17 cellular contexts compared by ENCODE assay signal in genomic region chr17:45745843-45746494, GRCh38. TPM values are rescaled to one million over a fixed set of nuclear protein-coding genes. Genes with fewer than 3 reads are reported as not detected.
DNase-seq lines count a peak whose midpoint lies in the region; ATAC-seq and TF ChIP-seq lines count a peak whose summit lies in the region.
"Had no signal": no experiment of that assay in that cellular context is flagged by ENCODE, and none has a peak within 500 bp of the region (broad histone marks: within the 10 kb centered on the region; RNA-seq: fewer than 3 reads in every experiment).

No MANE protein-coding gene starts in this region.

- no peaks in the 10 kb centered on the region for H3K79me1 ChIP-seq in IMR-90 (ENCODE audit: low read depth in 1 of 2, low read length in 2 of 2)
- H3K79me1 ChIP-seq in neuronal stem cell (ENCODE audit: low read depth, low read length) = no peaks in the 10 kb centered on the region

- WGBS in IMR-90 (ENCODE audit: extremely low coverage in 2 of 2, insufficient read length in 1 of 2), 2 experiments = 20% methylated on average over 1 of the region's 7 CpGs; no CpG with 5 or more reads in 1 of the 2 experiments
- no CpG with 5 or more reads among the region's 7 CpGs for WGBS in neuronal stem cell (ENCODE audit: extremely low coverage in 2 of 2, insufficient read length in 2 of 2, insufficient replicate concordance in 1 of 2), 2 donors

- H3K56ac ChIP-seq in IMR-90 (ENCODE audit: extremely low read depth, insufficient read depth, low read length) = no peak overlapping the region

- dilution Hi-C loops in IMR-90 (cut with HindIII; ENCODE audit: low sequenced_read_pairs, unreplicated experiment) = no loop called here

- H3K4me3 ChIP-seq in IMR-90 (ENCODE audit: insufficient read depth, low read depth, low read length) (no peak overlapping the region), neuronal stem cell (ENCODE audit: low read length in 2 of 2) (no peak overlapping the region)

- TF ChIP-seq POLR2A in IMR-90 (IDR thresholded peaks at IDR 0.05; ENCODE audit: low read depth, low read length) = no peak

- CTCF ChIA-PET in IMR-90 (lab: Yijun Ruan, JAX) = no interaction called here

- H3K9ac ChIP-seq in IMR-90 (ENCODE audit: low read depth, low read length) = no peak overlapping the region
- H3K9ac ChIP-seq in neuronal stem cell (ENCODE audit: low read depth, low read length, poor library complexity) = no peak overlapping the region

- no peak overlapping the region for H4K5ac ChIP-seq in IMR-90 (ENCODE audit: low read depth, low read length)

- H2BK12ac ChIP-seq in neuronal stem cell (ENCODE audit: low read length) = no peak overlapping the region

- DNase-seq in ELF-1 (ENCODE audit: low read depth, low spot score) (peak; percentile 65), IMR-90 (no peak), iPS DF 4.7 (ENCODE audit: extremely low read depth, low spot score) (peak; percentile 25), neuronal stem cell (ENCODE audit: low spot score) (no peak), NCI-H2029 (lab: John Stamatoyannopoulos, UW) (no peak), NCI-H345 (lab: John Stamatoyannopoulos, UW) (no peak)
- DNase-seq: Caco-2, DMS153, Kasumi-1, NCI-H1105, NCI-H1694, NCI-H2107, NCI-H2227 treated with DMSO at 0.1 percent for 48 hours, OCI-M1 had no signal

- no peaks in the 10 kb centered on the region for H3K9me1 ChIP-seq in IMR-90 (ENCODE audit: insufficient read depth, low read length)

- H3K27me3 ChIP-seq in IMR-90 (ENCODE audit: control insufficient read depth, insufficient read depth, low read length) (peaks cover 18% of the 10 kb centered on the region), neuronal stem cell (ENCODE audit: control insufficient read depth in 3 of 3, insufficient read depth in 3 of 3, low read depth in 1 of 3, low read length in 3 of 3) (peaks cover 0 to 37% (median 0%) of the 10 kb centered on the region in 3 experiments)

- POLR2A ChIA-PET in IMR-90 (lab: Charles Lee; ENCODE audit: unreplicated experiment) = no interaction called here

- intact Hi-C loops in IMR-90 (cut with micrococcal nuclease) = no loop called here

- no peaks in the 10 kb centered on the region for H3K36me3 ChIP-seq in IMR-90 (ENCODE audit: control insufficient read depth, insufficient read depth, low read length)
- no peaks in the 10 kb centered on the region for H3K36me3 ChIP-seq in neuronal stem cell (replicated peaks in 1 of 2; ENCODE audit: control insufficient read depth in 2 of 2, insufficient read depth in 2 of 2, low read length in 2 of 2)

- H4K8ac ChIP-seq in IMR-90 (ENCODE audit: low read depth in 2 of 2, low read length in 2 of 2) = no peak overlapping the region
- no peak overlapping the region for H4K8ac ChIP-seq in neuronal stem cell (ENCODE audit: low read depth, low read length)

- no peaks in the 10 kb centered on the region; the same call in 1 of the 2 replicates for H4K20me1 ChIP-seq in IMR-90 (ENCODE audit: insufficient read depth, low read length)

- H3K23ac ChIP-seq in IMR-90 (ENCODE audit: low read depth, low read length) (no peak overlapping the region), neuronal stem cell (ENCODE audit: low read depth, low read length, poor library complexity) (no peak overlapping the region)

- H3K27ac ChIP-seq in IMR-90 (ENCODE audit: insufficient read depth, low read length) = no peak overlapping the region
- H3K27ac ChIP-seq in neuronal stem cell (replicated peaks; ENCODE audit: low read length) = no peak overlapping the region

- H3K14ac ChIP-seq in IMR-90 (replicated peaks; ENCODE audit: low read depth, low read length) (no peak overlapping the region), neuronal stem cell (ENCODE audit: low read length) (no peak overlapping the region)

- in situ Hi-C loops in IMR-90 (cut with MboI; ENCODE audit: low sequenced_read_pairs) = no loop called here

- ATAC-seq in IMR-90 (ENCODE audit: low read depth) (no peak), HG03045 (IDR thresholded peaks at IDR 0.05; ENCODE audit: unreplicated experiment) (no peak), HG02623 (IDR thresholded peaks at IDR 0.05; ENCODE audit: unreplicated experiment) (no peak)

- H2BK15ac ChIP-seq in IMR-90 (ENCODE audit: low read depth, low read length) (no peak overlapping the region), neuronal stem cell (ENCODE audit: low read length) (peak overlapping the region; percentile 2)

- H4K91ac ChIP-seq in IMR-90 (ENCODE audit: insufficient read depth, low read depth, low read length) (no peak overlapping the region), neuronal stem cell (ENCODE audit: low read depth, low read length, poor library complexity) (no peak overlapping the region)

- H3K4me1 ChIP-seq in IMR-90 (ENCODE audit: control insufficient read depth, insufficient read depth, low read length) (no peaks in the 10 kb centered on the region), neuronal stem cell (ENCODE audit: control insufficient read depth in 2 of 2, insufficient read depth in 1 of 2, low read depth in 1 of 2, low read length in 2 of 2) (peaks cover 0 to 12% of the 10 kb centered on the region in 2 donors)
- H3K4me1 ChIP-seq: Caco-2 had no signal

- TF ChIP-seq CTCF in IMR-90 (conservative IDR thresholded peaks at IDR 0.05; ENCODE audit: low read depth, low read length) = no peak

- H3K9me3 ChIP-seq in IMR-90 (ENCODE audit: control insufficient read depth, insufficient read depth, low read length) = no peaks in the 10 kb centered on the region
- H3K9me3 ChIP-seq in neuronal stem cell (replicated peaks in 1 of 2; ENCODE audit: control insufficient read depth in 2 of 2, insufficient read depth in 1 of 2, low read depth in 1 of 2, low read length in 2 of 2) = no peaks in the 10 kb centered on the region
- H3K9me3 ChIP-seq: Caco-2 had no signal

- H2AFZ ChIP-seq in IMR-90 (replicated peaks; ENCODE audit: low read length, poor library complexity) (peak overlapping the region; percentile 19), neuronal stem cell (ENCODE audit: low read length) (no peak overlapping the region)

- H3K18ac ChIP-seq in IMR-90 (ENCODE audit: low read depth, low read length) (no peak overlapping the region), neuronal stem cell (ENCODE audit: low read length) (no peak overlapping the region)

- TF ChIP-seq RAD21 in IMR-90 (IDR thresholded peaks at IDR 0.05; ENCODE audit: low read length) = no peak

- H2AK5ac ChIP-seq in IMR-90 (ENCODE audit: low read depth, low read length) (no peak overlapping the region), neuronal stem cell (ENCODE audit: low read depth, low read length) (no peak overlapping the region)

- H2BK120ac ChIP-seq in IMR-90 (ENCODE audit: low read depth, low read length) = no peak overlapping the region
- H2BK120ac ChIP-seq in neuronal stem cell (ENCODE audit: low read depth, low read length) = no peak overlapping the region

- H2BK20ac ChIP-seq in IMR-90 (ENCODE audit: low read depth, low read length) = no peak overlapping the region

- no TSS peak for BruUV-seq in IMR-90 (replicated peaks; lab: Mats Ljungman, UMichigan)

- H2AK9ac ChIP-seq in IMR-90 (replicated peaks; ENCODE audit: low read depth, low read length, poor library complexity) = no peak overlapping the region

- H3K4me2 ChIP-seq in IMR-90 (ENCODE audit: low read depth, low read length) (no peak overlapping the region), neuronal stem cell (ENCODE audit: insufficient read depth, low read length, poor library complexity, severe bottlenecking) (no peak overlapping the region)

- H2BK5ac ChIP-seq in IMR-90 (ENCODE audit: low read depth, low read length, poor library complexity, severe bottlenecking) = no peak overlapping the region
- H2BK5ac ChIP-seq in neuronal stem cell (ENCODE audit: low read length) = no peak overlapping the region

- H3K4ac ChIP-seq in IMR-90 (ENCODE audit: low read depth, low read length) (no peak overlapping the region), neuronal stem cell (ENCODE audit: low read length) (no peak overlapping the region)

TF ChIP-seq in IMR-90, 13 proteins besides CTCF, POLR2A, EP300 and RAD21:
- no peak for TF ChIP-seq MXI1 (IDR thresholded peaks at IDR 0.05; ENCODE audit: borderline replicate concordance, low read depth, low read length)
- TF ChIP-seq ELK1 (IDR thresholded peaks at IDR 0.05; ENCODE audit: borderline replicate concordance, low read depth, low read length) = no peak
- no peak for TF ChIP-seq MAFK (IDR thresholded peaks at IDR 0.05; ENCODE audit: low read depth, low read length)
- no peak for TF ChIP-seq BHLHE40 (IDR thresholded peaks at IDR 0.05; ENCODE audit: low read depth, low read length)
- TF ChIP-seq FOS (IDR thresholded peaks at IDR 0.05; ENCODE audit: low read depth, low read length) = no peak
- no peak for TF ChIP-seq RCOR1 (IDR thresholded peaks at IDR 0.05; ENCODE audit: insufficient replicate concordance, low read length)
- no peak for TF ChIP-seq CHD1 (IDR thresholded peaks at IDR 0.05; ENCODE audit: low read depth, low read length)

RNA-seq across cellular contexts. Expression of gene CRHR1, which starts 38.2 kb away (rescaled TPM):
- total RNA-seq in IMR-90 (2012; rRNA removed) = not detected in 2 replicates
- not detected in 2 replicates for polyA plus RNA-seq in IMR-90 (2012; rRNA removed)
- polyA plus RNA-seq in IMR-90 (2012; cell fraction: cytosol; rRNA removed) = not detected in 2 replicates
- not detected in 2 replicates for polyA plus RNA-seq in IMR-90 (2012; cell fraction: nucleus; rRNA removed; ENCODE audit: low replicate concordance)
- 2.5 TPM for polyA plus RNA-seq in neuronal stem cell (2013, experiment 1 of 2)
- polyA plus RNA-seq in neuronal stem cell (2013, experiment 2 of 2) = 2.4 TPM
- total RNA-seq: Caco-2, RPMI7951 had no signal

Comparison
In these comparisons a context has a peak if more than half of its experiments do, and no peak if none do; other contexts are left out.
1. DNase-seq: peak in ELF-1 (single experiment) and iPS DF 4.7 (single experiment); none in IMR-90 (single experiment), neuronal stem cell (single experiment), NCI-H2029 (single experiment) and NCI-H345 (single experiment).